ENCODE assay signal across 1 cellular context in the genomic region with DNA sequence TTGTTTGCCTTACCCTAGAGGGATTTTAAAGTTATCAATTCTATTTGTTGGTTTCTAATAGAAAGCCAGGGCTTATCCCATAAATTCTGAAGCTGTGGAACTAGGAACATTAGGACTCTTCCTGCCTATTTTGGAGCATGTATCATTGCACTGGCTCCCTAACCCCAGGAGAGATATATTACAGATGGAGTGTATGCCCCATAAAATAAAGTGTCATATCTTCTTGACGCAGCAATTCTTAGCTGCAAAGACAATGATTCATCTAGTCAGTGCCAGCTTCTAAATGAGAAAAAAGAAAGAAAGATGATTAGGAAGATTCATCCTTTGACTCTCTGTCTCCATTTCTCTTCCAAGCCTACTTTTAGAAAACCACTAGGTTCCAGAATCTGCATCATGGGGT.
TF ChIP-seq lines count a peak whose summit lies in the region.

No MANE protein-coding gene starts in this region.

TF ChIP-seq in IMR-90, 13 proteins besides CTCF, POLR2A, EP300 and RAD21 (continued from another document):
- TF ChIP-seq, protein P1, sequence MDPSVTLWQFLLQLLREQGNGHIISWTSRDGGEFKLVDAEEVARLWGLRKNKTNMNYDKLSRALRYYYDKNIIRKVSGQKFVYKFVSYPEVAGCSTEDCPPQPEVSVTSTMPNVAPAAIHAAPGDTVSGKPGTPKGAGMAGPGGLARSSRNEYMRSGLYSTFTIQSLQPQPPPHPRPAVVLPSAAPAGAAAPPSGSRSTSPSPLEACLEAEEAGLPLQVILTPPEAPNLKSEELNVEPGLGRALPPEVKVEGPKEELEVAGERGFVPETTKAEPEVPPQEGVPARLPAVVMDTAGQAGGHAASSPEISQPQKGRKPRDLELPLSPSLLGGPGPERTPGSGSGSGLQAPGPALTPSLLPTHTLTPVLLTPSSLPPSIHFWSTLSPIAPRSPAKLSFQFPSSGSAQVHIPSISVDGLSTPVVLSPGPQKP (IDR thresholded peaks at IDR 0.05; ENCODE audit: borderline replicate concordance, low read depth, low read length), result no peak
- TF ChIP-seq NFE2L2 (IDR thresholded peaks at IDR 0.05; ENCODE audit: low read depth, low read length) (no peak), MAZ (IDR thresholded peaks at IDR 0.05; ENCODE audit: borderline replicate concordance, low read depth, low read length) (no peak), MXI1 (IDR thresholded peaks at IDR 0.05; ENCODE audit: borderline replicate concordance, low read depth, low read length) (no peak), MAFK (IDR thresholded peaks at IDR 0.05; ENCODE audit: low read depth, low read length) (no peak), CHD1 (IDR thresholded peaks at IDR 0.05; ENCODE audit: low read depth, low read length) (no peak), RFX5 (IDR thresholded peaks at IDR 0.05; ENCODE audit: low read depth, low read length) (no peak), RCOR1 (IDR thresholded peaks at IDR 0.05; ENCODE audit: insufficient replicate concordance, low read length) (no peak), USF2 (IDR thresholded peaks at IDR 0.05; ENCODE audit: low read depth, low read length) (no peak)
